In the genomic region with DNA sequence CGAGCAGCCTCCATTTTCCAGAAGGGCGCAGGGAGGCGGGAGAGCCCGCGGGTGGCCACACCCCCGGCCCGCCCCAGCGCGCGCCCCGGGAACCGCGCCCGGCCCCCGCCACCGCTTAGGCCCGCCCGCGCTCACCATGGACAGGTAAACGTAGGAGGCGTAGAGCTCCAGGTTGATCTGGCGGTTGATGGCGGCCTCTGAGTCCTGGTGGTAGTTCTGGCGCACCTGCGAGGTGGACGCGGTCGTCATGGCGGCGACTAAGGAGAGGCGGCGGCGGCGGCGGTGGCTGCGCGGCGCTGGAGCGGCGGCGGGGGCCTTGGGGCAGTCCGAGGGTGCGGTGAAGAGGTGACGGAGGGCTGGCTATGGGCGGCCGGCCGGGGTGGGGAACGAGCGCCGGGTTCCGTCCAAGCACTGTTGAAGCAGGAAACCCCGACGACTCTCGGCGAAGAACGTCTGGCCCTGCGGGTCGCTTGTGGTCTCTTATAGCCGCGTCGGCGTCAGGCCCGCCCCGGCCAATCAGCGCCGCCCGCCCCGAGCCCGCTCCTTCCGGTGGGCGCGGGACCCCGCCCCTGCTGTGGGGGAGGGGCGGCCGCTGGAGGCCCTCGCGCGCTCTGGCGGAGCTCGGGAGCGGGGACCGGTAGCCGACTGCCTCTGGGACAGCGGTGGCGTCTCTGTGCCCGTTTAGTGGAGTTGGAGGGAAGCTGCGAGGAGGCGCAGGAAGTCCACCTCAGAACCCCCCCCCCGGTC, we compare ENCODE assay signal across 8 cellular contexts.
DNase-seq lines count a peak whose midpoint lies in the region; ATAC-seq lines count a peak whose summit lies in the region.

TSS of gene FTH1 (minus strand) at position 458 of the 747 bp plus-strand sequence. CDS start at position 249, 209 bp downstream.

- ATAC-seq in GM19025 (IDR thresholded peaks at IDR 0.05; ENCODE audit: low read depth, unreplicated experiment) = peak; percentile 46
- ATAC-seq in HG03342 (IDR thresholded peaks at IDR 0.05; ENCODE audit: unreplicated experiment) = peak; percentile 51

- DNase-seq in AG08396 (ENCODE audit: low spot score) (peak; percentile 93), NCI-H446 treated with DMSO at 0.1 percent for 48 hours (lab: John Stamatoyannopoulos, UW) (peak; percentile 79)
- peak; percentile 81 to 85 for DNase-seq in activated CD4-positive, alpha-beta T cell treated with anti-CD3 and anti-CD28 coated beads for 4 hours
- peak; percentile 71 to 84 for DNase-seq in stimulated activated CD4-positive, alpha-beta T cell treated with anti-CD3 and anti-CD28 coated beads, Interleukin-1b, Interleukin-23, amount 100 ng/mL, for 4 hours (ENCODE audit: low read depth in 2 of 2)

- peak within 1 kb of the TSS; percentile 98 for H3K27ac ChIP-seq in cingulate gyrus (ENCODE audit: low read depth, low read length)
- H3K27ac ChIP-seq in layer of hippocampus (ENCODE audit: low read depth, low read length) = peak within 1 kb of the TSS; percentile 97

- no peaks in the 10 kb centered on the region for H3K27me3 ChIP-seq in layer of hippocampus (ENCODE audit: control insufficient read depth, insufficient read depth, low read length)

Comparison
In these comparisons a context has a peak if more than half of its experiments do, and no peak if none do; other contexts are left out.
1. Peak in every context shown above with its lines: DNase-seq, ATAC-seq and H3K27ac ChIP-seq.